9 cellular contexts compared by ENCODE assay signal in the genomic region with DNA sequence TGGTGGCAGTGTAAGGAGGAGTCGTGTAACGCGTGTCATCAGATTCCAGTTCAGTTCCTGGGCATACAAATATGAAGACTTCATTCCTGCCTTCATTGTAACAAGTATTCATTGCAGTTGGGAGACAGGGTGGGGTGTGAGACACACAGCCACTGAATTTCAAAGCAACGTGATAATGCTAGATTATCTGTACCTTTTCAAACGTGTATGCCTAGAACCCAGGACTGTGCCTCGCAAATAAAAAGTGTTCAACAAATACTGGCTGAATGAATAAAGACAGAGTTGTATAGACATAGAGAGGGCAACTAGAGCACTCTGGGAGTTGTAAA. TPM values are rescaled to one million over a fixed set of nuclear protein-coding genes. Genes with fewer than 3 reads are reported as not detected.
DNase-seq lines count a peak whose midpoint lies in the region; FAIRE-seq and TF ChIP-seq lines count a peak whose summit lies in the region.
"Had no signal": no experiment of that assay in that cellular context is flagged by ENCODE, and none has a peak within 500 bp of the region (broad histone marks: within the 10 kb centered on the region; RNA-seq: fewer than 3 reads in every experiment).

No MANE protein-coding gene starts in this region.

- no peaks in the 10 kb centered on the region for H3K9me3 ChIP-seq in small intestine (ENCODE audit: control insufficient read depth, low read depth)

- no peak for TF ChIP-seq CTCF in glutamatergic neuron (IDR thresholded peaks at IDR 0.05; ENCODE audit: partially characterized antibody, unreplicated experiment)

- peaks cover 0 to 4% of the 10 kb centered on the region in 2 donors for H3K36me3 ChIP-seq in small intestine (ENCODE audit: control insufficient read depth in 2 of 2, insufficient read depth in 2 of 2, low read length in 2 of 2)

- H3K4me3 ChIP-seq in small intestine (ENCODE audit: low read depth in 1 of 2, low read length in 2 of 2), result no peak overlapping the region

- no peaks in the 10 kb centered on the region for H3K27me3 Mint-ChIP-seq in activated CD4-positive, alpha-beta memory T cell treated with anti-CD3 and anti-CD28 coated beads for 36 hours
- peaks cover 6% of the 10 kb centered on the region for H3K27me3 Mint-ChIP-seq in glutamatergic neuron (ENCODE audit: unreplicated experiment)

- CTCF ChIA-PET in activated CD4-positive, alpha-beta memory T cell treated with anti-CD3 and anti-CD28 coated beads for 36 hours (lab: Charles Lee), result no interaction called here

- no peak for FAIRE-seq in small intestine (lab: Jason Lieb, UNC)
- FAIRE-seq: TTC549 had no signal

- DNase-seq in DMS79 treated with DMSO at 0.1 percent for 48 hours (lab: John Stamatoyannopoulos, UW) (peak; percentile 42), DMS79 (lab: John Stamatoyannopoulos, UW) (no peak), glutamatergic neuron (no peak), small intestine (no peak), erythroblast (lab: John Stamatoyannopoulos, UW) (no peak), NCI-H1048 (lab: John Stamatoyannopoulos, UW) (no peak), NCI-H2081 treated with DMSO at 0.1 percent for 48 hours (lab: John Stamatoyannopoulos, UW) (no peak)
- DNase-seq in activated CD4-positive, alpha-beta memory T cell treated with anti-CD3 and anti-CD28 coated beads for 36 hours, result no peak

- TF ChIP-seq POLR2A in erythroblast (IDR thresholded peaks at IDR 0.05; ENCODE audit: low read length), result no peak

- peak overlapping the region; percentile 91 for H3K4me3 Mint-ChIP-seq in activated CD4-positive, alpha-beta memory T cell treated with anti-CD3 and anti-CD28 coated beads for 36 hours
- peak overlapping the region; percentile 100 for H3K4me3 Mint-ChIP-seq in glutamatergic neuron (ENCODE audit: unreplicated experiment)

- H3K27ac Mint-ChIP-seq in activated CD4-positive, alpha-beta memory T cell treated with anti-CD3 and anti-CD28 coated beads for 36 hours, result peak overlapping the region; percentile 69
- peak overlapping the region; percentile 18 for H3K27ac Mint-ChIP-seq in glutamatergic neuron (ENCODE audit: unreplicated experiment)

- H3K36me3 Mint-ChIP-seq in activated CD4-positive, alpha-beta memory T cell treated with anti-CD3 and anti-CD28 coated beads for 36 hours, result peaks cover 18% of the 10 kb centered on the region
- H3K36me3 Mint-ChIP-seq in glutamatergic neuron (ENCODE audit: unreplicated experiment), result no peaks in the 10 kb centered on the region

- H3K27ac ChIP-seq in small intestine (ENCODE audit: low read depth in 1 of 2, low read length in 1 of 2), result peak overlapping the region; percentile 79 to 94

- H3K4me1 Mint-ChIP-seq in activated CD4-positive, alpha-beta memory T cell treated with anti-CD3 and anti-CD28 coated beads for 36 hours (ENCODE audit: low read depth), result peaks cover 45% of the 10 kb centered on the region
- peaks cover 7% of the 10 kb centered on the region for H3K4me1 Mint-ChIP-seq in glutamatergic neuron (ENCODE audit: low read depth, unreplicated experiment)

- WGBS in small intestine, 3 donors, result 37 to 71% (median 48%) methylated on average over 6 of the region's 6 CpGs

- H3K9me3 Mint-ChIP-seq in activated CD4-positive, alpha-beta memory T cell treated with anti-CD3 and anti-CD28 coated beads for 36 hours, result no peaks in the 10 kb centered on the region
- H3K9me3 Mint-ChIP-seq in glutamatergic neuron (ENCODE audit: unreplicated experiment), result peaks cover 4% of the 10 kb centered on the region

- intact Hi-C loops in activated CD4-positive, alpha-beta memory T cell treated with anti-CD3 and anti-CD28 coated beads for 36 hours (cut with micrococcal nuclease), result loop anchor here (5.0 kb wide), 1 partner anchor 129 kb away; a partner anchor contains a TSS

- peaks cover 1 to 8% of the 10 kb centered on the region in 2 donors for H3K4me1 ChIP-seq in small intestine (ENCODE audit: control insufficient read depth in 2 of 2, insufficient read depth in 1 of 2, low read depth in 1 of 2, low read length in 1 of 2)

- H3K27me3 ChIP-seq in small intestine (ENCODE audit: control insufficient read depth in 2 of 2, insufficient read depth in 2 of 2, low read length in 2 of 2), result no peaks in the 10 kb centered on the region

- POLR2A ChIA-PET in activated CD4-positive, alpha-beta memory T cell treated with anti-CD3 and anti-CD28 coated beads for 36 hours (lab: Charles Lee), result no interaction called here

RNA-seq across cellular contexts. Expression of a gene that starts 0.6 kb away (rescaled TPM):
- 1 to 10 TPM; 6.3 to 7.2 TPM for total RNA-seq in activated CD4-positive, alpha-beta memory T cell treated with anti-CD3 and anti-CD28 coated beads for 36 hours
- 7.9 TPM for total RNA-seq in glutamatergic neuron (ENCODE audit: unreplicated experiment)
- polyA plus RNA-seq in small intestine, result 1 to 10 TPM; 1.9 to 2.7 (median 2.7) TPM

RNA-seq across cellular contexts. Expression of a gene that starts 1.5 kb away (rescaled TPM):
- 1 to 10 TPM; 2.1 to 2.5 TPM for total RNA-seq in activated CD4-positive, alpha-beta memory T cell treated with anti-CD3 and anti-CD28 coated beads for 36 hours
- 3.6 TPM for total RNA-seq in glutamatergic neuron (ENCODE audit: unreplicated experiment)
- polyA plus RNA-seq in small intestine, result 10 to 100 TPM; 20.0 to 38.5 (median 23.4) TPM

RNA-seq across cellular contexts. Expression of a gene that starts 19.0 kb away (rescaled TPM):
- total RNA-seq in activated CD4-positive, alpha-beta memory T cell treated with anti-CD3 and anti-CD28 coated beads for 36 hours, result not detected
- total RNA-seq in glutamatergic neuron (ENCODE audit: unreplicated experiment), result not detected
- polyA plus RNA-seq in small intestine, result 10 to 100 TPM in 2 of 3 donors, 1 to 10 TPM in 1; 9.8 to 29.7 (median 18.9) TPM

RNA-seq across cellular contexts. Expression of a gene that starts 37.1 kb away (rescaled TPM):
- total RNA-seq in activated CD4-positive, alpha-beta memory T cell treated with anti-CD3 and anti-CD28 coated beads for 36 hours, result under 1 TPM; 0.24 to 0.39 TPM
- total RNA-seq in glutamatergic neuron (ENCODE audit: unreplicated experiment), result not detected
- 10 to 100 TPM in 2 of 3 donors, 1 to 10 TPM in 1; 8.6 to 27.3 (median 17.2) TPM for polyA plus RNA-seq in small intestine

RNA-seq across cellular contexts. Expression of a gene that starts 52.5 kb away (rescaled TPM):
- not detected for total RNA-seq in activated CD4-positive, alpha-beta memory T cell treated with anti-CD3 and anti-CD28 coated beads for 36 hours
- total RNA-seq in glutamatergic neuron (ENCODE audit: unreplicated experiment), result not detected
- polyA plus RNA-seq in small intestine, result under 1 TPM in 2 of 3 donors, not detected in 1; 0.07 to 0.22 TPM
